8 cellular contexts compared by ENCODE assay signal in genomic region chr21:20882462-20883415, GRCh38.
DNase-seq lines count a peak whose midpoint lies in the region; ATAC-seq and TF ChIP-seq lines count a peak whose summit lies in the region.

No MANE protein-coding gene starts in this region.

- peak; percentile 43 for DNase-seq in ELF-1 (ENCODE audit: low read depth, low spot score)
- DNase-seq in LNCaP clone FGC (ENCODE audit: low read depth), result no peak
- DNase-seq in SHP77 treated with DMSO at 0.1 percent for 48 hours (lab: John Stamatoyannopoulos, UW), result peak; percentile 24
- DNase-seq in foreskin fibroblast, result peak; percentile 1 to 37
- DNase-seq in sciatic nerve (ENCODE audit: low spot score), result peak; percentile 60
- DNase-seq in central memory CD4-positive, alpha-beta T cell, result no peak

- TF ChIP-seq CTCF in LNCaP clone FGC (IDR thresholded peaks at IDR 0.05; ENCODE audit: control insufficient read depth, extremely low read depth, insufficient read depth), result peak; percentile 79
- TF ChIP-seq CTCF in foreskin fibroblast (IDR thresholded peaks at IDR 0.05; ENCODE audit: low read depth, low read length), result peak; percentile 53

- intact Hi-C loops in sciatic nerve (cut with DNase I), result no loop called here

- H3K4me3 ChIP-seq in LNCaP clone FGC (ENCODE audit: low read depth, low read length), result no peak overlapping the region
- H3K4me3 ChIP-seq in foreskin fibroblast (ENCODE audit: low read depth in 1 of 2, low read length in 2 of 2), result no peak overlapping the region

- peak; percentile 26 for ATAC-seq in sciatic nerve
- no peak for ATAC-seq in GM21447 (IDR thresholded peaks at IDR 0.05; ENCODE audit: unreplicated experiment)
- no peak for ATAC-seq in GM21717 (IDR thresholded peaks at IDR 0.05; ENCODE audit: unreplicated experiment)

Comparison
In these comparisons a context has a peak if more than half of its experiments do, and no peak if none do; other contexts are left out.
1. DNase-seq: peak in ELF-1 (single experiment), SHP77 treated with DMSO at 0.1 percent for 48 hours (single experiment), foreskin fibroblast (2 of 2) and sciatic nerve (single experiment); none in LNCaP clone FGC (single experiment) and central memory CD4-positive, alpha-beta T cell (single experiment).